ENCODE assay signal across 9 cellular contexts in the genomic region with DNA sequence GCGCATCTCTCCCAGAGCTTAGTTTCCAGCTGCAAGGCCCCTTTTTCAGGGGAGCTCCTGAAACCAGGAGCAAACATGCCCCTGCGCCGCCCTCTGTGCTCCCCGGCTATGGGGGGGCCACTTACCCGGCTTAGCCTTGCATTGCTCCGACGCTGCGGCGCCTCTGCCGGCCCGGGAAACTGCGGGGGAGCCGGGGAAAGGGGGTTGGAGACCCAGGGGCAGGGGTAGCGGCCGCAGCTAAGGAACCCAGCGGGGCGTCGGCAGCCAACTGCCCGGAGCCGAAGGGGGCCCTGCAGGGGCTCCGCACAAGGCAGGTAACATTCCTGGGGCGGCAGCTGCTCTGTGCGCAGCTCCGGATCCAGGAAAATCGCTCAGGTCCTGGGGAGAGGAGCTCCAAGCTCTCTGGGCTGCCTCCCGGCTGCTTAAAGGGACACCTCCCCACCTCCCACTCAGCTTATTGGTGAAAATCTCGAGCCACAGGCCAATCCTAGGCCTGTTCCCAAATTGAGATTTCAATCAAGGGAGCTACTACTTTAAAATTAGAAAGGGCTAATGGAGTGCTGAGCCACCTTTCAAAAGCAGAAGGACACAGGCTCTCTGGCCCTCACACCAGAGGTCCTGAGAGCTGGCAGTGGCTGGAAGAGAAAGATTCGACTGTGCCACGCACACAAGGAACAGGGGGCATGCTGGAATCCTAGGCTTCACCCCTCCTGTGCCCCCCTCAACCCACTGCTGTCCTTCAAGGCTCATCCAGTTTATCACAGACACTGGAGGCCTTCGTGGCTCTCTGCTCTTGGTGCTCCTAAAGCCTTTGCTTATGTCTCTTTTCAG. TPM values are rescaled to one million over a fixed set of nuclear protein-coding genes. Genes with fewer than 3 reads are reported as not detected.
DNase-seq lines count a peak whose midpoint lies in the region; ATAC-seq and TF ChIP-seq lines count a peak whose summit lies in the region.
"Had no signal": no experiment of that assay in that cellular context is flagged by ENCODE, and none has a peak within 500 bp of the region (broad histone marks: within the 10 kb centered on the region; RNA-seq: fewer than 3 reads in every experiment).

No MANE protein-coding gene starts in this region.

- no peaks in the 10 kb centered on the region for H3K9me3 Mint-ChIP-seq in activated naive CD4-positive, alpha-beta T cell treated with anti-CD3 and anti-CD28 coated beads, Interleukin-2, amount 10 ng/mL, durations not matched to agents 7 days and 5 days

- no peaks in the 10 kb centered on the region for H3K36me3 Mint-ChIP-seq in activated naive CD4-positive, alpha-beta T cell treated with anti-CD3 and anti-CD28 coated beads, Interleukin-2, amount 10 ng/mL, durations not matched to agents 7 days and 5 days

- H3K4me1 Mint-ChIP-seq in activated naive CD4-positive, alpha-beta T cell treated with anti-CD3 and anti-CD28 coated beads, Interleukin-2, amount 10 ng/mL, durations not matched to agents 7 days and 5 days, result no peaks in the 10 kb centered on the region

- peak overlapping the region; percentile 58 to 70 (median 68) for H3K4me3 ChIP-seq in thyroid gland (replicated peaks in 1 of 3)

- H3K27ac ChIP-seq in thyroid gland, result peak overlapping the region; percentile 84 to 96 (median 91)
- H3K27ac ChIP-seq: HL-60 had no signal

- no peak overlapping the region for H3K4me3 Mint-ChIP-seq in activated naive CD4-positive, alpha-beta T cell treated with anti-CD3 and anti-CD28 coated beads, Interleukin-2, amount 10 ng/mL, durations not matched to agents 7 days and 5 days

- WGBS in thyroid gland, 2 donors, result 6 to 19% methylated on average over 12 to 17 of the region's 30 CpGs

- CTCF ChIA-PET in activated naive CD4-positive, alpha-beta T cell treated with anti-CD3 and anti-CD28 coated beads, Interleukin-2, amount 10 ng/mL, durations not matched to agents 7 days and 5 days (lab: Charles Lee), result no interaction called here

- intact Hi-C loops in thyroid gland (cut with DNase I), result no loop called here

- H3K27me3 Mint-ChIP-seq in activated naive CD4-positive, alpha-beta T cell treated with anti-CD3 and anti-CD28 coated beads, Interleukin-2, amount 10 ng/mL, durations not matched to agents 7 days and 5 days, result peaks cover 37% of the 10 kb centered on the region

- peak in 1 of 2 donors; percentile 85 for TF ChIP-seq POLR2A in thyroid gland (IDR thresholded peaks at IDR 0.05)

- no peak overlapping the region for H3K27ac Mint-ChIP-seq in activated naive CD4-positive, alpha-beta T cell treated with anti-CD3 and anti-CD28 coated beads, Interleukin-2, amount 10 ng/mL, durations not matched to agents 7 days and 5 days

- ATAC-seq in esophagus mucosa, result peak; percentile 60

- no peak for TF ChIP-seq CTCF in thyroid gland (IDR thresholded peaks at IDR 0.05)

- peaks cover 27 to 38% of the 10 kb centered on the region in 2 donors for H3K4me1 ChIP-seq in thyroid gland

- no peaks in the 10 kb centered on the region for H3K9me3 ChIP-seq in thyroid gland

- H3K36me3 ChIP-seq in thyroid gland, result no peaks in the 10 kb centered on the region

- DNase-seq in NCI-H82 (lab: John Stamatoyannopoulos, UW) (peak; percentile 83), lung microvascular endothelial cell (ENCODE audit: low read depth in 2 of 2) (peak; percentile 8 to 57), thyroid gland (peak; percentile 78), HPDE6-E6E7 (ENCODE audit: extremely low spot score) (no peak), HuH-7 (ENCODE audit: low spot score) (no peak)
- no peak for DNase-seq in stimulated activated CD4-positive, alpha-beta T cell treated with anti-CD3 and anti-CD28 coated beads, Interleukin-2, amount 100 ng/mL, for 48 hours
- no peak for DNase-seq in activated naive CD4-positive, alpha-beta T cell treated with anti-CD3 and anti-CD28 coated beads, Interleukin-2, amount 10 ng/mL, durations not matched to agents 7 days and 5 days

- no peaks in the 10 kb centered on the region for H3K27me3 ChIP-seq in thyroid gland

RNA-seq across cellular contexts. Expression of a gene that starts 42.7 kb away (rescaled TPM):
- total RNA-seq in esophagus mucosa (6.0 TPM), lung microvascular endothelial cell (1.6 and 2.6 TPM in 2 replicates), thyroid gland (10 to 100 TPM; 28.8 to 48.1 (median 38.5) TPM)

Comparison
In these comparisons a context has a peak if more than half of its experiments do, and no peak if none do; other contexts are left out.
1. DNase-seq: peak in NCI-H82 (single experiment), lung microvascular endothelial cell (2 of 2) and thyroid gland (2 of 2); none in HPDE6-E6E7 (single experiment), stimulated activated CD4-positive, alpha-beta T cell treated with anti-CD3 and anti-CD28 coated beads, Interleukin-2, amount 100 ng/mL, for 48 hours (0 of 2), activated naive CD4-positive, alpha-beta T cell treated with anti-CD3 and anti-CD28 coated beads, Interleukin-2, amount 10 ng/mL, durations not matched to agents 7 days and 5 days (single experiment) and HuH-7 (single experiment).